ENCODE assay signal across 1 cellular context in the genomic region with DNA sequence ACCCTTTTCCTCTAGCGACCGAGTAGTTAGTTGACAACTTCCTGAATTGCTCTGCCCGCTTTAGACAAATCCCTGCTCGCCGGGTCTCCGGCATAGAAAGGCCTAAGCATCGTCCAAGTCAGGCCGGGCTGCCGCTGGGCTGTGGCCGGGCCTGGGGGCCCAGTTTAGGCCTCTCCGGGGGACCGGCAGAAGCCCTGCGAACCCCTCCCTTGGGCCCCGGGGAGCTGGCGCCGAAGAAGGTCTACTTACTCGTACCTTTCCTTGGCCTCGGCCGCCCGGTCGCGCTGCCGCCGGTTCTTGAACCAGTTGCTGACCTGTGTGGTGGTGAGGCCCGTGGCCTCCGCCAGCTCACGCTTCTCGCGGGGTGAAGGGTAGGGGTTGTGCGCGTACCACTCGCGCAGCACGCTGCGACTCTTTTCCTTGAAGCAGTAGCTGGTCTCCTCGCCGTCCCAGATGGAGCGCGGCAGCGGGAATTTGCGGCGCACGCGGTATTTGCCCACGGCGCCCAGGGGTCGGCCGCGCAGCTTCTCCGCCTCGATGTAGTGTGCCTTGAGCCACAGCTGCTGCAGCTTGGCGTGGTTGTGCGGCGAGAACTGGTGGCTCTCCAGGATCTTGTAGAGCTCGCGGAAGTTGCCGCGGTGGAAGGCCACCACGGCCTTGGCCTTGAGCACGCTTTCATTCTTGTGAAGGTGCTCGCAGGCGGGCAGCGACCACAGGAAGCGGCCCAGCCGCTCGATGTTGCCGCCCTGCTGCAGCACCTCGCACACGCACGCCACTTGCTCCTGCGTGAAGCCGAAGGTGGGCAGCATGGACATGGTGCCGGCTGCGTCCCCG.
TF ChIP-seq lines count a peak whose summit lies in the region.

No MANE protein-coding gene starts in this region.

TF ChIP-seq in WTC11, 78 proteins besides CTCF, POLR2A, EP300 and RAD21 (continued from another document):
- TF ChIP-seq, protein P1, sequence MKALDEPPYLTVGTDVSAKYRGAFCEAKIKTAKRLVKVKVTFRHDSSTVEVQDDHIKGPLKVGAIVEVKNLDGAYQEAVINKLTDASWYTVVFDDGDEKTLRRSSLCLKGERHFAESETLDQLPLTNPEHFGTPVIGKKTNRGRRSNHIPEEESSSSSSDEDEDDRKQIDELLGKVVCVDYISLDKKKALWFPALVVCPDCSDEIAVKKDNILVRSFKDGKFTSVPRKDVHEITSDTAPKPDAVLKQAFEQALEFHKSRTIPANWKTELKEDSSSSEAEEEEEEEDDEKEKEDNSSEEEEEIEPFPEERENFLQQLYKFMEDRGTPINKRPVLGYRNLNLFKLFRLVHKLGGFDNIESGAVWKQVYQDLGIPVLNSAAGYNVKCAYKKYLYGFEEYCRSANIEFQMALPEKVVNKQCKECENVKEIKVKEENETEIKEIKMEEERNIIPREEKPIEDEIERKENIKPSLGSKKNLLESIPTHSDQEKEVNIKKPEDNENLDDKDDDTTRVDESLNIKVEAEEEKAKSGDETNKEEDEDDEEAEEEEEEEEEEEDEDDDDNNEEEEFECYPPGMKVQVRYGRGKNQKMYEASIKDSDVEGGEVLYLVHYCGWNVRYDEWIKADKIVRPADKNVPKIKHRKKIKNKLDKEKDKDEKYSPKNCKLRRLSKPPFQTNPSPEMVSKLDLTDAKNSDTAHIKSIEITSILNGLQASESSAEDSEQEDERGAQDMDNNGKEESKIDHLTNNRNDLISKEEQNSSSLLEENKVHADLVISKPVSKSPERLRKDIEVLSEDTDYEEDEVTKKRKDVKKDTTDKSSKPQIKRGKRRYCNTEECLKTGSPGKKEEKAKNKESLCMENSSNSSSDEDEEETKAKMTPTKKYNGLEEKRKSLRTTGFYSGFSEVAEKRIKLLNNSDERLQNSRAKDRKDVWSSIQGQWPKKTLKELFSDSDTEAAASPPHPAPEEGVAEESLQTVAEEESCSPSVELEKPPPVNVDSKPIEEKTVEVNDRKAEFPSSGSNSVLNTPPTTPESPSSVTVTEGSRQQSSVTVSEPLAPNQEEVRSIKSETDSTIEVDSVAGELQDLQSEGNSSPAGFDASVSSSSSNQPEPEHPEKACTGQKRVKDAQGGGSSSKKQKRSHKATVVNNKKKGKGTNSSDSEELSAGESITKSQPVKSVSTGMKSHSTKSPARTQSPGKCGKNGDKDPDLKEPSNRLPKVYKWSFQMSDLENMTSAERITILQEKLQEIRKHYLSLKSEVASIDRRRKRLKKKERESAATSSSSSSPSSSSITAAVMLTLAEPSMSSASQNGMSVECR (CRISPR knock-in tag; IDR thresholded peaks at IDR 0.05; ENCODE audit: borderline replicate concordance) = 0 out of 2 replicates have a peak, but pooled peaks have one; percentile 31
- TF ChIP-seq SMAD4 (CRISPR knock-in tag; IDR thresholded peaks at IDR 0.05) = no peak
- TF ChIP-seq, protein P2, sequence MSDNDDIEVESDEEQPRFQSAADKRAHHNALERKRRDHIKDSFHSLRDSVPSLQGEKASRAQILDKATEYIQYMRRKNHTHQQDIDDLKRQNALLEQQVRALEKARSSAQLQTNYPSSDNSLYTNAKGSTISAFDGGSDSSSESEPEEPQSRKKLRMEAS (CRISPR knock-in tag; IDR thresholded peaks at IDR 0.05) = 0 out of 2 replicates have a peak, but pooled peaks have one; percentile 42
- TF ChIP-seq, protein P3, sequence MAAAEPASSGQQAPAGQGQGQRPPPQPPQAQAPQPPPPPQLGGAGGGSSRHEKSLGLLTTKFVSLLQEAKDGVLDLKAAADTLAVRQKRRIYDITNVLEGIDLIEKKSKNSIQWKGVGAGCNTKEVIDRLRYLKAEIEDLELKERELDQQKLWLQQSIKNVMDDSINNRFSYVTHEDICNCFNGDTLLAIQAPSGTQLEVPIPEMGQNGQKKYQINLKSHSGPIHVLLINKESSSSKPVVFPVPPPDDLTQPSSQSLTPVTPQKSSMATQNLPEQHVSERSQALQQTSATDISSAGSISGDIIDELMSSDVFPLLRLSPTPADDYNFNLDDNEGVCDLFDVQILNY (CRISPR knock-in tag; IDR thresholded peaks at IDR 0.05) = 0 out of 2 replicates have a peak, but pooled peaks have one; percentile 2
- TF ChIP-seq, protein P4, sequence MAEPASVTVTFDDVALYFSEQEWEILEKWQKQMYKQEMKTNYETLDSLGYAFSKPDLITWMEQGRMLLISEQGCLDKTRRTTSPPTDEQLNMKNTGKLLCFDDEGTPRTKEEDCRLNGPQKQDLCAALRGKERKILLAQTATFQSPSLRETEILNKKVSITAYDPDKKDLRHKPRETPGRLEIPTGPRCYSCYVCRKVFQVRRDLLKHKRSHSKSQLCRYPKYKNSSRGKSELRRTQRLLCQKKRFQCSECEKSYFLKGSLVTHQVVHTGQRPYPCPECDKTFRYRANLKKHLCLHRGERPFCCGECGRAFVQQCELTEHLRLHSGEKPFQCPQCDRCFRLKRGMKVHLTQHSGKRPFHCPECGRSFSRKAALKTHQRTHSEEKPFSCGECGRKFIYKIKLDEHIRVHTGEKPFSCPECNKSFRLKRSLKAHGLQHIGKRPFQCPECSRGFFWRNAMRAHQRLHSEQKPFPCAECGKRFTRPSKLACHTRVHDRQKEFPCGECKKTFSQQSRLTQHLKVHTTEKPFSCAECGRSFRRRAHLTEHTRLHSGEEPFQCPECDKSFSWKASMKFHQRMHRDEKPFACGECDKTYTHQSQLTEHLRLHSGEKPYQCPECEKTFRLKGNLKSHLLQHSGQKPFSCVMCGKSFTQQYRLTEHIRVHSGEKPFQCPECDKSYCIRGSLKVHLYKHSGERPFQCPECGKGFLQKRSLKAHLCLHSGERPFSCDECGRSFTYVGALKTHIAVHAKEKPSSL (CRISPR knock-in tag; conservative IDR thresholded peaks at IDR 0.05) = no peak
- TF ChIP-seq FOXP1 (CRISPR knock-in tag; IDR thresholded peaks at IDR 0.05; ENCODE audit: borderline replicate concordance) = peak; percentile 47; the same call in 1 of the 2 replicates
- TF ChIP-seq, protein P5, sequence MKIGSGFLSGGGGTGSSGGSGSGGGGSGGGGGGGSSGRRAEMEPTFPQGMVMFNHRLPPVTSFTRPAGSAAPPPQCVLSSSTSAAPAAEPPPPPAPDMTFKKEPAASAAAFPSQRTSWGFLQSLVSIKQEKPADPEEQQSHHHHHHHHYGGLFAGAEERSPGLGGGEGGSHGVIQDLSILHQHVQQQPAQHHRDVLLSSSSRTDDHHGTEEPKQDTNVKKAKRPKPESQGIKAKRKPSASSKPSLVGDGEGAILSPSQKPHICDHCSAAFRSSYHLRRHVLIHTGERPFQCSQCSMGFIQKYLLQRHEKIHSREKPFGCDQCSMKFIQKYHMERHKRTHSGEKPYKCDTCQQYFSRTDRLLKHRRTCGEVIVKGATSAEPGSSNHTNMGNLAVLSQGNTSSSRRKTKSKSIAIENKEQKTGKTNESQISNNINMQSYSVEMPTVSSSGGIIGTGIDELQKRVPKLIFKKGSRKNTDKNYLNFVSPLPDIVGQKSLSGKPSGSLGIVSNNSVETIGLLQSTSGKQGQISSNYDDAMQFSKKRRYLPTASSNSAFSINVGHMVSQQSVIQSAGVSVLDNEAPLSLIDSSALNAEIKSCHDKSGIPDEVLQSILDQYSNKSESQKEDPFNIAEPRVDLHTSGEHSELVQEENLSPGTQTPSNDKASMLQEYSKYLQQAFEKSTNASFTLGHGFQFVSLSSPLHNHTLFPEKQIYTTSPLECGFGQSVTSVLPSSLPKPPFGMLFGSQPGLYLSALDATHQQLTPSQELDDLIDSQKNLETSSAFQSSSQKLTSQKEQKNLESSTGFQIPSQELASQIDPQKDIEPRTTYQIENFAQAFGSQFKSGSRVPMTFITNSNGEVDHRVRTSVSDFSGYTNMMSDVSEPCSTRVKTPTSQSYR (CRISPR knock-in tag; IDR thresholded peaks at IDR 0.05) = no peak
- no peak for TF ChIP-seq TP53 (CRISPR knock-in tag; IDR thresholded peaks at IDR 0.05)
- TF ChIP-seq KAT7 (CRISPR knock-in tag; IDR thresholded peaks at IDR 0.05; ENCODE audit: borderline replicate concordance) = no peak; the same call in 1 of the 2 replicates
- TF ChIP-seq, protein P6, sequence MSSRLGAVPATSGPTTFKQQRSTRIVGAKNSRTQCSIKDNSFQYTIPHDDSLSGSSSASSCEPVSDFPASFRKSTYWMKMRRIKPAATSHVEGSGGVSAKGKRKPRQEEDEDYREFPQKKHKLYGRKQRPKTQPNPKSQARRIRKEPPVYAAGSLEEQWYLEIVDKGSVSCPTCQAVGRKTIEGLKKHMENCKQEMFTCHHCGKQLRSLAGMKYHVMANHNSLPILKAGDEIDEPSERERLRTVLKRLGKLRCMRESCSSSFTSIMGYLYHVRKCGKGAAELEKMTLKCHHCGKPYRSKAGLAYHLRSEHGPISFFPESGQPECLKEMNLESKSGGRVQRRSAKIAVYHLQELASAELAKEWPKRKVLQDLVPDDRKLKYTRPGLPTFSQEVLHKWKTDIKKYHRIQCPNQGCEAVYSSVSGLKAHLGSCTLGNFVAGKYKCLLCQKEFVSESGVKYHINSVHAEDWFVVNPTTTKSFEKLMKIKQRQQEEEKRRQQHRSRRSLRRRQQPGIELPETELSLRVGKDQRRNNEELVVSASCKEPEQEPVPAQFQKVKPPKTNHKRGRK (CRISPR knock-in tag; IDR thresholded peaks at IDR 0.05; ENCODE audit: borderline replicate concordance) = no peak
- no peak for TF ChIP-seq ELF4 (CRISPR knock-in tag; IDR thresholded peaks at IDR 0.05; ENCODE audit: low read depth)
- TF ChIP-seq, protein P7, sequence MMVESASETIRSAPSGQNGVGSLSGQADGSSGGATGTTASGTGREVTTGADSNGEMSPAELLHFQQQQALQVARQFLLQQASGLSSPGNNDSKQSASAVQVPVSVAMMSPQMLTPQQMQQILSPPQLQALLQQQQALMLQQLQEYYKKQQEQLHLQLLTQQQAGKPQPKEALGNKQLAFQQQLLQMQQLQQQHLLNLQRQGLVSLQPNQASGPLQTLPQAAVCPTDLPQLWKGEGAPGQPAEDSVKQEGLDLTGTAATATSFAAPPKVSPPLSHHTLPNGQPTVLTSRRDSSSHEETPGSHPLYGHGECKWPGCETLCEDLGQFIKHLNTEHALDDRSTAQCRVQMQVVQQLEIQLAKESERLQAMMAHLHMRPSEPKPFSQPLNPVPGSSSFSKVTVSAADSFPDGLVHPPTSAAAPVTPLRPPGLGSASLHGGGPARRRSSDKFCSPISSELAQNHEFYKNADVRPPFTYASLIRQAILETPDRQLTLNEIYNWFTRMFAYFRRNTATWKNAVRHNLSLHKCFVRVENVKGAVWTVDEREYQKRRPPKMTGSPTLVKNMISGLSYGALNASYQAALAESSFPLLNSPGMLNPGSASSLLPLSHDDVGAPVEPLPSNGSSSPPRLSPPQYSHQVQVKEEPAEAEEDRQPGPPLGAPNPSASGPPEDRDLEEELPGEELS (CRISPR knock-in tag; IDR thresholded peaks at IDR 0.05) = no peak
